In the genomic region with DNA sequence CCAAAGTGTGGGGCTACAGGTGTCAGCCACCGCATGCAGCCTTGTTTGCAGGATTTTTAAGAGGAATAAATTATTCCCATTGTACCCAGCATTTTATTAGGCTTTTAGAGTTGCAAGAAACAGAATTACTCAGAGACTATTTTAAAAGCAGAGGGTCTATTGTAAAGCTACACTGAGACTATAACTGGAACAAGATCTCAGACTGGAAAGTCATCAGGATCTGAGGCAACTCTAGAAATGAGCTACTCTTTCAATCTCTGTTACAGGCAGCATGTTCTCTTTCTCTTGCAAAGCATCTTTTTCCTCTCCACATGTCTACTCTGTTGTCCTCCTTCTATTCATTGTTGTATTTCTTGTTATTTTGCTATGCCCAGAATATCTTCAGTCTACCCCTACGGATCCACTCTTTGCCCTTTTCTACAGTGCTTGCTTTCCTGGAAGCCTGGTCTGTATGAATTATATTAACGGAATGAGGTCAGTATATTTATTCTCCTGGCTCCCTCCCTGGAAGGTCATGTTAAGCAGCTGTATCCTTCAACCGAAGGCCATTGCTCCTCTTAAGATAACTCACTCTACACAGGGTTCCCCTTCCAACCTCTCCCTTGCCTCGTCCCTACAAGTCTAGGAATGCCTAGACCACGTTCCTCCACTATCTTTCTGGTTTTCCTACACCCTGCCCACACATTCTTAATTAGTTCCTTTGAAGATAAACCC, we compare ENCODE assay signal across 30 cellular contexts.
"Had no signal": no experiment of that assay in that cellular context is flagged by ENCODE, and none has a peak within 500 bp of the region (broad histone marks: within the 10 kb centered on the region; RNA-seq: fewer than 3 reads in every experiment).

No MANE protein-coding gene starts in this region.

- H3K27me3 Mint-ChIP-seq: stimulated activated naive CD8-positive, alpha-beta T cell treated with anti-CD3 and anti-CD28 coated beads, Interleukin-15, amount 100 ng/mL, for 72 hours had no signal

- H3K27ac Mint-ChIP-seq: immature natural killer cell; naive thymus-derived CD4-positive, alpha-beta T cell; nephron; stimulated activated naive CD8-positive, alpha-beta T cell treated with anti-CD3 and anti-CD28 coated beads, Interleukin-15, amount 100 ng/mL, for 72 hours had no signal

- FAIRE-seq: endothelial cell of umbilical vein had no signal

- H3K36me3 ChIP-seq: esophagus muscularis mucosa, heart right ventricle, left ventricle myocardium inferior, lower lobe of right lung, prostate gland, suprapubic skin, vagina had no signal

- H3K27ac ChIP-seq: coronary artery, esophagus muscularis mucosa, foreskin keratinocyte, heart right ventricle, left ventricle myocardium inferior, lower lobe of right lung, prostate gland, suprapubic skin, vagina had no signal

- H3K9me3 ChIP-seq: esophagus muscularis mucosa, heart right ventricle, left ventricle myocardium inferior, lower lobe of right lung, prostate gland, suprapubic skin, vagina had no signal

- H3K4me2 ChIP-seq: smooth muscle cell had no signal

- H3K4me1 Mint-ChIP-seq: immature natural killer cell; naive thymus-derived CD4-positive, alpha-beta T cell; nephron; stimulated activated naive CD8-positive, alpha-beta T cell treated with anti-CD3 and anti-CD28 coated beads, Interleukin-15, amount 100 ng/mL, for 72 hours had no signal

- H3K4me1 ChIP-seq: esophagus muscularis mucosa, foreskin keratinocyte, left ventricle myocardium inferior, lower lobe of right lung, prostate gland, suprapubic skin, vagina had no signal

- H3K36me3 Mint-ChIP-seq: immature natural killer cell; naive thymus-derived CD4-positive, alpha-beta T cell had no signal

- DNase-seq: dermis blood vessel endothelial cell; effector memory CD4-positive, alpha-beta T cell; foreskin keratinocyte; glutamatergic neuron; heart right ventricle; hippocampal formation; immature natural killer cell; islet precursor cell; kidney glomerular epithelial cell; left colon; left ventricle myocardium inferior; lower lobe of right lung; naive thymus-derived CD4-positive, alpha-beta T cell; nucleus accumbens; right cardiac atrium; stimulated activated CD4-positive, alpha-beta T cell treated with anti-CD3 and anti-CD28 coated beads, Interleukin-12 subunit alpha, Interleukin-12 subunit beta, amount 100 ng/mL, for 4 hours; stimulated activated CD4-positive, alpha-beta T cell treated with anti-CD3 and anti-CD28 coated beads, Interleukin-1b, Interleukin-23, amount 100 ng/mL, for 48 hours; stimulated activated CD4-positive, alpha-beta T cell treated with anti-CD3 and anti-CD28 coated beads, Interleukin-4, amount 100 ng/mL, for 1 hour; stimulated activated CD8-positive, alpha-beta memory T cell treated with anti-CD3 and anti-CD28 coated beads, Interleukin-4, amount 100 ng/mL, for 48 hours; stimulated activated naive CD4-positive, alpha-beta T cell; stimulated activated naive CD8-positive, alpha-beta T cell treated with anti-CD3 and anti-CD28 coated beads, Interleukin-15, amount 100 ng/mL, for 72 hours; trophoblast cell had no signal

- H3K4me3 Mint-ChIP-seq: immature natural killer cell; naive thymus-derived CD4-positive, alpha-beta T cell; nephron; stimulated activated naive CD8-positive, alpha-beta T cell treated with anti-CD3 and anti-CD28 coated beads, Interleukin-15, amount 100 ng/mL, for 72 hours had no signal

- H3K9me3 Mint-ChIP-seq: immature natural killer cell; naive thymus-derived CD4-positive, alpha-beta T cell; nephron; stimulated activated naive CD8-positive, alpha-beta T cell treated with anti-CD3 and anti-CD28 coated beads, Interleukin-15, amount 100 ng/mL, for 72 hours had no signal

- H3K27me3 ChIP-seq: esophagus muscularis mucosa, foreskin keratinocyte, heart right ventricle, suprapubic skin, vagina had no signal

- H3K4me3 ChIP-seq: coronary artery, esophagus muscularis mucosa, heart right ventricle, left ventricle myocardium inferior, lower lobe of right lung, prostate gland, smooth muscle cell, suprapubic skin, vagina had no signal

- ATAC-seq: foreskin keratinocyte; heart right ventricle; left colon; lower lobe of right lung; naive thymus-derived CD4-positive, alpha-beta T cell; right cardiac atrium; stimulated activated naive CD8-positive, alpha-beta T cell treated with anti-CD3 and anti-CD28 coated beads, Interleukin-15, amount 100 ng/mL, for 72 hours had no signal
